14 cellular contexts compared by ENCODE assay signal in genomic region chr16:17346441-17346773, GRCh38.
DNase-seq lines count a peak whose midpoint lies in the region; ATAC-seq and TF ChIP-seq lines count a peak whose summit lies in the region.
"Had no signal": no experiment of that assay in that cellular context is flagged by ENCODE, and none has a peak within 500 bp of the region (broad histone marks: within the 10 kb centered on the region; RNA-seq: fewer than 3 reads in every experiment).

No MANE protein-coding gene starts in this region.

- no peak for TF ChIP-seq EP300 in transverse colon (IDR thresholded peaks at IDR 0.05; ENCODE audit: low read depth)

- intact Hi-C loops in activated CD8-positive, alpha-beta T cell treated with anti-CD3 and anti-CD28 coated beads for 36 hours (cut with micrococcal nuclease): no loop called here
- intact Hi-C loops in transverse colon (cut with DNase I; ENCODE audit: low total_unique reads): no loop called here

- no peak overlapping the region for H3K27ac Mint-ChIP-seq in activated naive CD4-positive, alpha-beta T cell treated with anti-CD3 and anti-CD28 coated beads, Interleukin-2, amount 50 U/mL, for 24 hours
- H3K27ac Mint-ChIP-seq in activated CD8-positive, alpha-beta T cell treated with anti-CD3 and anti-CD28 coated beads for 36 hours: peak overlapping the region; percentile 95

- H3K9me3 Mint-ChIP-seq in activated naive CD4-positive, alpha-beta T cell treated with anti-CD3 and anti-CD28 coated beads, Interleukin-2, amount 50 U/mL, for 24 hours: no peaks in the 10 kb centered on the region
- H3K9me3 Mint-ChIP-seq in activated CD8-positive, alpha-beta T cell treated with anti-CD3 and anti-CD28 coated beads for 36 hours: no peaks in the 10 kb centered on the region

- CTCF ChIA-PET in activated CD8-positive, alpha-beta T cell treated with anti-CD3 and anti-CD28 coated beads for 36 hours (lab: Charles Lee): interaction anchor here (0.7 to 1.8 kb wide), 6 partner anchors 13 to 176 kb away, joined by 3 to 10 read pairs (median 4); no protein-coding TSS in a partner anchor

- TF ChIP-seq CTCF in activated CD8-positive, alpha-beta T cell treated with anti-CD3 and anti-CD28 coated beads for 36 hours (IDR thresholded peaks at IDR 0.05): no peak
- TF ChIP-seq CTCF in transverse colon (IDR thresholded peaks at IDR 0.05): peak in 3 of 5 experiments; percentile 12 to 29 (median 27)

- WGBS in transverse colon (ENCODE audit: low coverage in 1 of 2), 2 donors: 24% methylated on average over 3 of the region's 3 CpGs; no CpG with 5 or more reads in 1 of the 2 donors

- no peak for ATAC-seq in activated CD8-positive, alpha-beta T cell treated with anti-CD3 and anti-CD28 coated beads for 36 hours
- ATAC-seq in GM18870 (IDR thresholded peaks at IDR 0.05; ENCODE audit: unreplicated experiment) (no peak), HG03025 (IDR thresholded peaks at IDR 0.05; ENCODE audit: low FRiP score, unreplicated experiment) (no peak), GM19035 (IDR thresholded peaks at IDR 0.05; ENCODE audit: unreplicated experiment) (no peak)
- ATAC-seq: left lung had no signal

- peak overlapping the region; percentile 73 for H3K4me3 Mint-ChIP-seq in activated naive CD4-positive, alpha-beta T cell treated with anti-CD3 and anti-CD28 coated beads, Interleukin-2, amount 50 U/mL, for 24 hours
- peak overlapping the region; percentile 38 for H3K4me3 Mint-ChIP-seq in activated CD8-positive, alpha-beta T cell treated with anti-CD3 and anti-CD28 coated beads for 36 hours

- DNase-seq in activated naive CD4-positive, alpha-beta T cell treated with anti-CD3 and anti-CD28 coated beads, Interleukin-2, amount 50 U/mL, for 16 hours: no peak
- DNase-seq in activated CD8-positive, alpha-beta T cell treated with anti-CD3 and anti-CD28 coated beads for 36 hours: no peak
- DNase-seq in transverse colon: no peak
- DNase-seq: HCEC 1CT, hippocampal formation, left lung, MG63, WERI-Rb-1 had no signal

- H3K36me3 ChIP-seq in mucosa of rectum (ENCODE audit: control insufficient read depth in 2 of 2, insufficient read depth in 2 of 2, low read length in 2 of 2) (no peaks in the 10 kb centered on the region), transverse colon (no peaks in the 10 kb centered on the region)
- H3K36me3 ChIP-seq: cardiac muscle cell, left lung, MG63, WERI-Rb-1 had no signal

- H3K4me1 ChIP-seq in mucosa of rectum (ENCODE audit: control insufficient read depth in 2 of 2, insufficient read depth in 2 of 2, low read length in 2 of 2) (peaks cover 23 to 37% of the 10 kb centered on the region in 2 donors), transverse colon (peaks cover 29 to 68% (median 38%) of the 10 kb centered on the region in 4 donors)

- no peaks in the 10 kb centered on the region for H3K27me3 Mint-ChIP-seq in activated naive CD4-positive, alpha-beta T cell treated with anti-CD3 and anti-CD28 coated beads, Interleukin-2, amount 50 U/mL, for 24 hours
- no peaks in the 10 kb centered on the region for H3K27me3 Mint-ChIP-seq in activated CD8-positive, alpha-beta T cell treated with anti-CD3 and anti-CD28 coated beads for 36 hours

- POLR2A ChIA-PET in activated CD8-positive, alpha-beta T cell treated with anti-CD3 and anti-CD28 coated beads for 36 hours (lab: Charles Lee): interaction anchor here (1.2 to 4.5 kb wide), 2 partner anchors 13 to 69 kb away, joined by 4 to 25 read pairs; no protein-coding TSS in a partner anchor

- H3K27me3 ChIP-seq in mucosa of rectum (ENCODE audit: control insufficient read depth in 2 of 2, insufficient read depth in 2 of 2, low read length in 2 of 2) (no peaks in the 10 kb centered on the region), transverse colon (no peaks in the 10 kb centered on the region)
- H3K27me3 ChIP-seq: cardiac muscle cell, left lung, MG63 had no signal

- H3K9ac ChIP-seq in mucosa of rectum (ENCODE audit: low read depth in 1 of 2, low read length in 2 of 2): peak overlapping the region; percentile 58 to 67

- H3K27ac ChIP-seq in mucosa of rectum (ENCODE audit: low read depth in 2 of 2, low read length in 2 of 2) (peak overlapping the region; percentile 87 to 88), transverse colon (peak overlapping the region; percentile 85 to 87 (median 86))
- H3K27ac ChIP-seq: left lung, WERI-Rb-1 had no signal

- in situ Hi-C loops in transverse colon (cut with MboI; ENCODE audit: low pct_ligation_motif_present in 1 of 4, low pct_unique_long_range_greater_than_20kb in 1 of 4, low sequenced_read_pairs in 3 of 4): no loop called here

- H3K36me3 Mint-ChIP-seq in activated naive CD4-positive, alpha-beta T cell treated with anti-CD3 and anti-CD28 coated beads, Interleukin-2, amount 50 U/mL, for 24 hours: peaks cover 2% of the 10 kb centered on the region
- peaks cover 2% of the 10 kb centered on the region for H3K36me3 Mint-ChIP-seq in activated CD8-positive, alpha-beta T cell treated with anti-CD3 and anti-CD28 coated beads for 36 hours (ENCODE audit: low read depth)

- H3K9me3 ChIP-seq in mucosa of rectum (ENCODE audit: control insufficient read depth in 2 of 2, low read length in 2 of 2): no peaks in the 10 kb centered on the region
- H3K9me3 ChIP-seq in transverse colon: no peaks in the 10 kb centered on the region
- H3K9me3 ChIP-seq: left lung, MG63 had no signal

- peaks cover 83% of the 10 kb centered on the region for H3K4me1 Mint-ChIP-seq in activated naive CD4-positive, alpha-beta T cell treated with anti-CD3 and anti-CD28 coated beads, Interleukin-2, amount 50 U/mL, for 24 hours
- peaks cover 66% of the 10 kb centered on the region for H3K4me1 Mint-ChIP-seq in activated CD8-positive, alpha-beta T cell treated with anti-CD3 and anti-CD28 coated beads for 36 hours (ENCODE audit: low read depth)

- no peak for TF ChIP-seq POLR2A in transverse colon (IDR thresholded peaks at IDR 0.05)

- H3K4me3 ChIP-seq in mucosa of rectum (ENCODE audit: low read length in 2 of 2): no peak overlapping the region
- H3K4me3 ChIP-seq in transverse colon: peak overlapping the region in 1 of 4 donors; percentile 18
- H3K4me3 ChIP-seq: cardiac muscle cell, left lung, MG63 had no signal
